In genomic region chr9:35072461-35073275, GRCh38 we compare ENCODE assay signal across 1 cellular context.
A peak's percentile ranks its signal among the peaks of the same experiment; 100 is the strongest.
TF ChIP-seq lines count a peak whose summit lies in the region.

TSS of gene VCP (minus strand) at chr9:35072625. CDS start at chr9:35072353, 272 bp downstream.

TF ChIP-seq in A549, 52 proteins besides CTCF, POLR2A, EP300 and RAD21 (continued from another document):
- TF ChIP-seq MYC (IDR thresholded peaks at IDR 0.05; ENCODE audit: borderline replicate concordance, low read length) (no peak), RNF2 (IDR thresholded peaks at IDR 0.05; ENCODE audit: borderline replicate concordance, low read depth) (no peak), JUNB (IDR thresholded peaks at IDR 0.05) (no peak), HOXA7 (CRISPR knock-in tag; IDR thresholded peaks at IDR 0.05) (peak; percentile 64; the same call in 1 of the 2 replicates), NPAS2 (CRISPR knock-in tag; IDR thresholded peaks at IDR 0.05; ENCODE audit: borderline replicate concordance) (no peak), TFCP2L1 (CRISPR knock-in tag; IDR thresholded peaks at IDR 0.05) (peak; percentile 92), FOSL2 (IDR thresholded peaks at IDR 0.05) (no peak), FOSL2 (CRISPR knock-in tag; IDR thresholded peaks at IDR 0.05) (no peak; the same call in 1 of the 2 replicates), ZC3H11A (IDR thresholded peaks at IDR 0.05) (no peak), BHLHE40 (IDR thresholded peaks at IDR 0.05; ENCODE audit: low read depth, low read length) (no peak), MAFK (IDR thresholded peaks at IDR 0.05; ENCODE audit: partially characterized antibody) (peak; percentile 60), HOXB5 (CRISPR knock-in tag; IDR thresholded peaks at IDR 0.05) (peak; percentile 54; the same call in 1 of the 2 replicates), MAZ (IDR thresholded peaks at IDR 0.05; ENCODE audit: borderline replicate concordance, low read depth, low read length) (no peak)
- TF ChIP-seq, protein P1, sequence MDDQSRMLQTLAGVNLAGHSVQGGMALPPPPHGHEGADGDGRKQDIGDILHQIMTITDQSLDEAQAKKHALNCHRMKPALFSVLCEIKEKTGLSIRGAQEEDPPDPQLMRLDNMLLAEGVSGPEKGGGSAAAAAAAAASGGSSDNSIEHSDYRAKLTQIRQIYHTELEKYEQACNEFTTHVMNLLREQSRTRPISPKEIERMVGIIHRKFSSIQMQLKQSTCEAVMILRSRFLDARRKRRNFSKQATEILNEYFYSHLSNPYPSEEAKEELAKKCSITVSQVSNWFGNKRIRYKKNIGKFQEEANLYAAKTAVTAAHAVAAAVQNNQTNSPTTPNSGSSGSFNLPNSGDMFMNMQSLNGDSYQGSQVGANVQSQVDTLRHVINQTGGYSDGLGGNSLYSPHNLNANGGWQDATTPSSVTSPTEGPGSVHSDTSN (IDR thresholded peaks at IDR 0.05): peak; percentile 76
